Comparison of ENCODE assay signal across 13 cellular contexts in the genomic region with DNA sequence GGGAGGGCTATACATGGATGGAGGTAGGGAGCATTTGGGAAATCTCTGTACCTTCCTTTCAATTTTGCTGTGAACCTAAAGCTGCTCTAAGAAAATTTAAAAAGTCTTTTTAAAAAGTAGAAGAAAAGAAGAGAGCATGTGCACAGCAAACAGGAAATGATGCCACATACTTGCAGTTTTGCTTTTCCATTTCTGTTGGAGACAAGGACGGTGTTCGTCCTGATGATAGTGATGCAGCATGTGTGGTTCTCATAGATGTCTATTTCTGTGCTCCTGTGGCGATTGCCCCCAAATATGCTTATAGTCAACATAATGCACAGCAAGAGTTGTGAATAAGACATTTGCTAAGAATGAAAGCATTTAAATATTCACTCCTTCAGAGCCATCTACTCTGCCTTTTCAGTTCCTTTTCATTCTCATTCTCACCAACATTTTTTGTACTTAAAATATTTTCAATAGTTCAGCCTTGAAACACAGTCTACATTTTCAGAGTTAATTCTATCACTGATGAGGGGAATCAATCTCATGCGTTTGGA.
DNase-seq lines count a peak whose midpoint lies in the region; ATAC-seq and TF ChIP-seq lines count a peak whose summit lies in the region.
"Had no signal": no experiment of that assay in that cellular context is flagged by ENCODE, and none has a peak within 500 bp of the region (broad histone marks: within the 10 kb centered on the region; RNA-seq: fewer than 3 reads in every experiment).

No MANE protein-coding gene starts in this region.

- peaks cover 8% of the 10 kb centered on the region for H3K9me3 Mint-ChIP-seq in activated naive CD4-positive, alpha-beta T cell treated with anti-CD3 and anti-CD28 coated beads, Interleukin-2, amount 10 ng/mL, durations not matched to agents 7 days and 5 days
- no peaks in the 10 kb centered on the region for H3K9me3 Mint-ChIP-seq in activated naive CD8-positive, alpha-beta T cell (ENCODE audit: low read depth)
- no peaks in the 10 kb centered on the region for H3K9me3 Mint-ChIP-seq in stimulated activated effector memory CD8-positive, alpha-beta T cell treated with anti-CD3 and anti-CD28 coated beads, Interleukin-12 subunit alpha, Interleukin-12 subunit beta, amount 100 ng/mL, for 72 hours
- H3K9me3 Mint-ChIP-seq in Calu3 (ENCODE audit: low read depth, unreplicated experiment): no peaks in the 10 kb centered on the region

- H3K9me2 ChIP-seq in Loucy (replicated peaks; ENCODE audit: low read depth, low read length): no peaks in the 10 kb centered on the region

- no peaks in the 10 kb centered on the region for H3K27me3 ChIP-seq in Loucy (ENCODE audit: insufficient read depth, low read length, poor library complexity, severe bottlenecking)

- H3K4me1 ChIP-seq in Loucy (ENCODE audit: insufficient read depth, low read length, poor library complexity, severe bottlenecking): peaks cover 79% of the 10 kb centered on the region

- H3K27me3 Mint-ChIP-seq in activated naive CD4-positive, alpha-beta T cell treated with anti-CD3 and anti-CD28 coated beads, Interleukin-2, amount 10 ng/mL, durations not matched to agents 7 days and 5 days: no peaks in the 10 kb centered on the region
- no peaks in the 10 kb centered on the region for H3K27me3 Mint-ChIP-seq in activated naive CD8-positive, alpha-beta T cell
- H3K27me3 Mint-ChIP-seq in Calu3 (ENCODE audit: unreplicated experiment): no peaks in the 10 kb centered on the region

- H4K20me1 ChIP-seq in Loucy (ENCODE audit: insufficient read depth, low read length, poor library complexity, severe bottlenecking): no peaks in the 10 kb centered on the region

- CTCF ChIA-PET in activated naive CD4-positive, alpha-beta T cell treated with anti-CD3 and anti-CD28 coated beads, Interleukin-2, amount 10 ng/mL, durations not matched to agents 7 days and 5 days (lab: Charles Lee): interaction anchor here (1.0 to 2.2 kb wide), 2 partner anchors 20 to 63 kb away, joined by 4 read pairs; no protein-coding TSS in a partner anchor
- CTCF ChIA-PET in Calu3 (lab: Charles Lee): no interaction called here

- peak overlapping the region; percentile 50 for H3K4me2 ChIP-seq in Loucy (ENCODE audit: low read depth, low read length, poor library complexity, severe bottlenecking)

- no TSS peak for BruUV-seq in Calu3 (replicated peaks; lab: Mats Ljungman, UMichigan)

- H3K79me2 ChIP-seq in Loucy (ENCODE audit: insufficient read depth, low read length): no peaks in the 10 kb centered on the region

- no peaks in the 10 kb centered on the region for H3K36me3 ChIP-seq in Loucy (ENCODE audit: insufficient read depth, low read length)

- no peaks in the 10 kb centered on the region for H3K9me3 ChIP-seq in Loucy (ENCODE audit: insufficient read depth, low read depth, low read length)

- ATAC-seq in stimulated activated effector memory CD8-positive, alpha-beta T cell treated with anti-CD3 and anti-CD28 coated beads, Interleukin-12 subunit alpha, Interleukin-12 subunit beta, amount 100 ng/mL, for 72 hours: no peak

- H3K4me1 Mint-ChIP-seq in activated naive CD4-positive, alpha-beta T cell treated with anti-CD3 and anti-CD28 coated beads, Interleukin-2, amount 10 ng/mL, durations not matched to agents 7 days and 5 days: peaks cover 81% of the 10 kb centered on the region
- peaks cover 95% of the 10 kb centered on the region for H3K4me1 Mint-ChIP-seq in activated naive CD8-positive, alpha-beta T cell (ENCODE audit: low read depth)
- peaks cover 70% of the 10 kb centered on the region for H3K4me1 Mint-ChIP-seq in stimulated activated effector memory CD8-positive, alpha-beta T cell treated with anti-CD3 and anti-CD28 coated beads, Interleukin-12 subunit alpha, Interleukin-12 subunit beta, amount 100 ng/mL, for 72 hours
- no peaks in the 10 kb centered on the region for H3K4me1 Mint-ChIP-seq in Calu3 (ENCODE audit: low read depth, unreplicated experiment)

- H3K27ac Mint-ChIP-seq in activated naive CD4-positive, alpha-beta T cell treated with anti-CD3 and anti-CD28 coated beads, Interleukin-2, amount 10 ng/mL, durations not matched to agents 7 days and 5 days: peak overlapping the region; percentile 95
- peak overlapping the region; percentile 94 for H3K27ac Mint-ChIP-seq in activated naive CD8-positive, alpha-beta T cell
- peak overlapping the region; percentile 74 for H3K27ac Mint-ChIP-seq in stimulated activated effector memory CD8-positive, alpha-beta T cell treated with anti-CD3 and anti-CD28 coated beads, Interleukin-12 subunit alpha, Interleukin-12 subunit beta, amount 100 ng/mL, for 72 hours
- H3K27ac Mint-ChIP-seq in Calu3 (ENCODE audit: unreplicated experiment): no peak overlapping the region

- no peak overlapping the region for H3K4me3 Mint-ChIP-seq in activated naive CD4-positive, alpha-beta T cell treated with anti-CD3 and anti-CD28 coated beads, Interleukin-2, amount 10 ng/mL, durations not matched to agents 7 days and 5 days
- peak overlapping the region; percentile 55 for H3K4me3 Mint-ChIP-seq in activated naive CD8-positive, alpha-beta T cell
- peak overlapping the region; percentile 42 for H3K4me3 Mint-ChIP-seq in stimulated activated effector memory CD8-positive, alpha-beta T cell treated with anti-CD3 and anti-CD28 coated beads, Interleukin-12 subunit alpha, Interleukin-12 subunit beta, amount 100 ng/mL, for 72 hours
- H3K4me3 Mint-ChIP-seq in Calu3 (ENCODE audit: low read depth, unreplicated experiment): no peak overlapping the region

- H3F3A ChIP-seq in Loucy (ENCODE audit: low read depth): 0 out of 2 replicates have a peak, but pooled peaks cover 4% of the 10 kb centered on the region

- TF ChIP-seq CTCF in Loucy (conservative IDR thresholded peaks at IDR 0.05; ENCODE audit: low read length): no peak
- TF ChIP-seq CTCF in Calu3 (IDR thresholded peaks at IDR 0.05; ENCODE audit: unreplicated experiment): no peak
- no peak for TF ChIP-seq CTCF in GM10266 (IDR thresholded peaks at IDR 0.05; ENCODE audit: control insufficient read depth, insufficient read depth, low read depth, missing control alignments)

- H3K4me3 ChIP-seq in Loucy (ENCODE audit: low read length, poor library complexity, severe bottlenecking): peak overlapping the region; percentile 6

- no peak overlapping the region for H2AFZ ChIP-seq in Loucy (ENCODE audit: low read length)

- H3K9ac ChIP-seq in Loucy (ENCODE audit: low read depth, low read length, poor library complexity, severe bottlenecking): peak overlapping the region; percentile 8

- peaks cover 81% of the 10 kb centered on the region for H3K36me3 Mint-ChIP-seq in activated naive CD4-positive, alpha-beta T cell treated with anti-CD3 and anti-CD28 coated beads, Interleukin-2, amount 10 ng/mL, durations not matched to agents 7 days and 5 days
- H3K36me3 Mint-ChIP-seq in activated naive CD8-positive, alpha-beta T cell: peaks cover 46% of the 10 kb centered on the region
- H3K36me3 Mint-ChIP-seq in stimulated activated effector memory CD8-positive, alpha-beta T cell treated with anti-CD3 and anti-CD28 coated beads, Interleukin-12 subunit alpha, Interleukin-12 subunit beta, amount 100 ng/mL, for 72 hours: peaks cover 100% of the 10 kb centered on the region
- no peaks in the 10 kb centered on the region for H3K36me3 Mint-ChIP-seq in Calu3 (ENCODE audit: insufficient read depth, unreplicated experiment)

- DNase-seq in activated naive CD4-positive, alpha-beta T cell treated with anti-CD3 and anti-CD28 coated beads, Interleukin-2, amount 10 ng/mL, durations not matched to agents 7 days and 5 days: no peak
- DNase-seq in activated naive CD4-positive, alpha-beta T cell (lab: John Stamatoyannopoulos, UW): no peak
- no peak for DNase-seq in stimulated activated effector memory CD8-positive, alpha-beta T cell treated with anti-CD3 and anti-CD28 coated beads, Interleukin-12 subunit alpha, Interleukin-12 subunit beta, amount 100 ng/mL, for 72 hours (ENCODE audit: low spot score in 2 of 2)
- no peak for DNase-seq in DMS79 (lab: John Stamatoyannopoulos, UW)
- DNase-seq in Calu3: no peak
- DNase-seq in GM10266 (ENCODE audit: extremely low spot score): no peak
- DNase-seq: DMS 273 treated with DMSO at 0.1 percent for 48 hours; foreskin melanocyte; Karpas-422; NCI-H1436; NK-92 treated with Interleukin-12 subunit alpha and Interleukin-12 subunit beta, amount 100 ng/mL, for 24 hours had no signal

- intact Hi-C loops in Calu3 (cut with micrococcal nuclease; ENCODE audit: unreplicated experiment): no loop called here

Comparison
In these comparisons a context has a peak if more than half of its experiments do, and no peak if none do; other contexts are left out.
1. H3K4me3 Mint-ChIP-seq: peak in activated naive CD8-positive, alpha-beta T cell (single experiment) and stimulated activated effector memory CD8-positive, alpha-beta T cell treated with anti-CD3 and anti-CD28 coated beads, Interleukin-12 subunit alpha, Interleukin-12 subunit beta, amount 100 ng/mL, for 72 hours (single experiment); none in activated naive CD4-positive, alpha-beta T cell treated with anti-CD3 and anti-CD28 coated beads, Interleukin-2, amount 10 ng/mL, durations not matched to agents 7 days and 5 days (single experiment) and Calu3 (single experiment).